8 cellular contexts compared by ENCODE assay signal in the genomic region with DNA sequence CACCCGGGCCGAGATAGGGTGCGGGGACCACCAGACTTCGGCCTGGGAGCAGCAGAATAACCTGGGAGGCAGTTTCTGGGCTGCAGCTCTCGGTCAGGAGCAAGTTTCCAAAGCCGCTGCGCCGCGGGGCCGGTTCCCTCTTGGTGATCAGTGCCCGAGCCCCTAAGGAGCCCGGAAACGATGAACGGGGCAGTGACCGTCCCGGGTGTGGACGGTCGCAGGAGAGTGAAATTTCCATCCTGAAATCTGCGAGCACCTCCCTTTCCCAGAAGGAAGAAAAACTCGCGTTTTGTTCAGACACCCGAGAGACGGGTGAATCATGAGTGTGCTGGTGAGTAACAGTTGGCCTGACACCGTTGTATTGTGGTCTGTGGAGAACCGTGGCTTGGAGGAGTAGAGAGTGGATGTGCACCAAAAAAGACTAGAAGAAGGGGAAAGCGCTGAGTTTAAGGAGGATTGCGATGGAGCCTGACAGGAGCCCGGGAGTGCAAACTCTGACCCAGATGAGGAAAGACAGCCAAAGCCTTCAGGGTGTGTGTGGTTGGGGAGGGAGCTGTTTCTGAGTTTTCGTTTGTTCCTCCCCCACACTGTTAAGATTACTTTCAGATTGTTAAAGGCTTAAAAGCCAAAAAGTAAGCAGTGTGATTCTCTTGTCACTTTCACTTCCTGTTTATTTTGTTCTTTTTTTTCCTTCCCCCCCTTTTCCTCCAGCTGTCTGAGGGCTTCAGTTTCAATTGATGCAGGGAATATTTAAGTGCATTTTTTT. TPM values are rescaled to one million over a fixed set of nuclear protein-coding genes. Genes with fewer than 3 reads are reported as not detected.
DNase-seq lines count a peak whose midpoint lies in the region; ATAC-seq and TF ChIP-seq lines count a peak whose summit lies in the region.

No MANE protein-coding gene starts in this region.

- peak; percentile 51 for ATAC-seq in CD4-positive, alpha-beta T cell (ENCODE audit: poor library complexity)
- ATAC-seq in GM19438 (IDR thresholded peaks at IDR 0.05; ENCODE audit: low read depth, unreplicated experiment) = peak; percentile 62
- peak; percentile 66 for ATAC-seq in HG03521 (IDR thresholded peaks at IDR 0.05; ENCODE audit: unreplicated experiment)
- ATAC-seq in upper lobe of right lung = peak; percentile 66

- CTCF ChIA-PET in CD4-positive, alpha-beta T cell (lab: Charles Lee) = interaction anchor here (0.7 to 4.3 kb wide), 4 partner anchors 18 to 142 kb away, joined by 3 to 19 read pairs (median 5); a partner anchor contains a TSS

- no peaks in the 10 kb centered on the region for H3K9me3 Mint-ChIP-seq in CD4-positive, alpha-beta T cell

- peak; percentile 16 to 55 (median 36) for DNase-seq in CD4-positive, alpha-beta T cell
- peak; percentile 48 to 58 for DNase-seq in SJSA1 (ENCODE audit: low read depth in 1 of 2, low spot score in 2 of 2)
- peak; percentile 63 for DNase-seq in activated naive CD4-positive, alpha-beta T cell treated with anti-CD3 and anti-CD28 coated beads, Interleukin-2, amount 50 U/mL, for 16 hours
- peak; percentile 83 for DNase-seq in cardiac septum (ENCODE audit: low spot score)
- peak; percentile 57 for DNase-seq in pons (ENCODE audit: low spot score)
- DNase-seq in upper lobe of right lung = no peak

- H3K36me3 ChIP-seq in SJSA1 (peaks cover 6% of the 10 kb centered on the region; the same call in 1 of the 2 replicates), upper lobe of right lung (no peaks in the 10 kb centered on the region)

- H3K27me3 Mint-ChIP-seq in CD4-positive, alpha-beta T cell = no peaks in the 10 kb centered on the region

- peaks cover 50% of the 10 kb centered on the region for H3K36me3 Mint-ChIP-seq in CD4-positive, alpha-beta T cell (ENCODE audit: low read depth)

- H3K4me3 Mint-ChIP-seq in CD4-positive, alpha-beta T cell = peak overlapping the region; percentile 94

- H3K4me1 ChIP-seq in SJSA1 (replicated peaks) (peaks cover 15% of the 10 kb centered on the region), upper lobe of right lung (peaks cover 9% of the 10 kb centered on the region)

- H3K4me3 ChIP-seq in SJSA1 (peak overlapping the region; percentile 67), upper lobe of right lung (peak overlapping the region; percentile 69)

- H3K27ac ChIP-seq in CD4-positive, alpha-beta T cell (ENCODE audit: low read depth, low read length) = peak overlapping the region; percentile 96
- peak overlapping the region; percentile 40 for H3K27ac ChIP-seq in SJSA1
- peak overlapping the region; percentile 68 for H3K27ac ChIP-seq in upper lobe of right lung

- intact Hi-C loops in CD4-positive, alpha-beta T cell (cut with DNase I, micrococcal nuclease) = loop anchor here (1.0 to 5.0 kb wide), 9 partner anchors 14 to 168 kb away; a partner anchor contains a TSS
- intact Hi-C loops in cardiac septum (cut with DNase I) (loop anchor here (5.0 to 10.0 kb wide), 2 partner anchors 129 to 254 kb away; a partner anchor contains a TSS), upper lobe of right lung (cut with DNase I) (no loop called here)

- no peaks in the 10 kb centered on the region for H3K27me3 ChIP-seq in CD4-positive, alpha-beta T cell (ENCODE audit: control insufficient read depth, insufficient read depth, low read length)
- no peaks in the 10 kb centered on the region for H3K27me3 ChIP-seq in SJSA1 (replicated peaks)
- no peaks in the 10 kb centered on the region for H3K27me3 ChIP-seq in upper lobe of right lung

- TF ChIP-seq CTCF in CD4-positive, alpha-beta T cell (IDR thresholded peaks at IDR 0.05) = no peak
- no peak for TF ChIP-seq CTCF in upper lobe of right lung (IDR thresholded peaks at IDR 0.05)

- POLR2A ChIA-PET in CD4-positive, alpha-beta T cell (lab: Charles Lee) = interaction anchor here (0.6 to 5.1 kb wide), 39 partner anchors 9 to 1012 kb away, joined by 3 to 108 read pairs (median 5); a partner anchor contains a TSS

- peaks cover 71% of the 10 kb centered on the region for H3K4me1 Mint-ChIP-seq in CD4-positive, alpha-beta T cell (ENCODE audit: low read depth)

- no peaks in the 10 kb centered on the region for H3K9me3 ChIP-seq in CD4-positive, alpha-beta T cell (ENCODE audit: control insufficient read depth, low read length)
- no peaks in the 10 kb centered on the region for H3K9me3 ChIP-seq in SJSA1 (replicated peaks)
- no peaks in the 10 kb centered on the region for H3K9me3 ChIP-seq in upper lobe of right lung

- peak overlapping the region; percentile 93 for H3K27ac Mint-ChIP-seq in CD4-positive, alpha-beta T cell

RNA-seq across cellular contexts. Expression of a gene that starts 0.8 kb away (rescaled TPM):
- total RNA-seq in CD4-positive, alpha-beta T cell = 100 to 1,000 TPM in 1 of 2 experiments, 10 to 100 TPM in 1; 98.1 to 108 TPM
- total RNA-seq in SJSA1 (2014; rRNA removed; shearing (Covaris generic)) = 46.5 and 100 TPM in 2 replicates
- total RNA-seq in cardiac septum (6.6 TPM), upper lobe of right lung (14.8 TPM)

Comparison
In these comparisons a context has a peak if more than half of its experiments do, and no peak if none do; other contexts are left out.
1. H3K27ac ChIP-seq: peak in every context shown above with its lines; median percentile 96 in CD4-positive, alpha-beta T cell; 68 in upper lobe of right lung; 40 in SJSA1.